ENCODE assay signal across 8 cellular contexts in genomic region chr4:56910172-56910967, GRCh38. TPM values are rescaled to one million over a fixed set of nuclear protein-coding genes. Genes with fewer than 3 reads are reported as not detected.
DNase-seq lines count a peak whose midpoint lies in the region; ATAC-seq and TF ChIP-seq lines count a peak whose summit lies in the region.

No MANE protein-coding gene starts in this region.

- no peak overlapping the region for H3K27ac ChIP-seq in PC-3 (ENCODE audit: low read length)
- H3K27ac ChIP-seq in prostate gland: peak overlapping the region; percentile 96 to 97

- no peak for TF ChIP-seq POLR2A in prostate gland (IDR thresholded peaks at IDR 0.05)

- H3K4me3 ChIP-seq in GM08714 (ENCODE audit: low read length) (peak overlapping the region; percentile 52), PC-3 (ENCODE audit: low read length) (peak overlapping the region; percentile 89), prostate gland (no peak overlapping the region)

- 0 out of 2 replicates have a peak, but pooled peaks cover 5% of the 10 kb centered on the region for H4K20me1 ChIP-seq in PC-3 (ENCODE audit: low read length)

- ATAC-seq in PC-3: no peak
- ATAC-seq in GM19452 (IDR thresholded peaks at IDR 0.05; ENCODE audit: unreplicated experiment): no peak

- peaks cover 63% of the 10 kb centered on the region for H3K79me2 ChIP-seq in PC-3 (ENCODE audit: low read length)

- no peaks in the 10 kb centered on the region for H3F3A ChIP-seq in PC-3 (ENCODE audit: low read length, unreplicated experiment)

- H3K27ac Mint-ChIP-seq in endothelial cell (ENCODE audit: unreplicated experiment): peak overlapping the region; percentile 89

- peaks cover 14% of the 10 kb centered on the region for H3K27me3 Mint-ChIP-seq in endothelial cell (ENCODE audit: unreplicated experiment)

- H3K9ac ChIP-seq in PC-3 (ENCODE audit: low read length): peak overlapping the region; percentile 76; the same call in 1 of the 2 replicates

- H3K9me3 ChIP-seq in PC-3 (ENCODE audit: low read length) (no peaks in the 10 kb centered on the region), prostate gland (no peaks in the 10 kb centered on the region)

- POLR2A ChIA-PET in PC-3 (lab: Charles Lee; ENCODE audit: unreplicated experiment): no interaction called here

- H3K36me3 Mint-ChIP-seq in endothelial cell (ENCODE audit: low read depth, unreplicated experiment): peaks cover 11% of the 10 kb centered on the region

- H3K4me1 ChIP-seq in PC-3 (ENCODE audit: insufficient read depth, low read length) (peaks cover 20% of the 10 kb centered on the region), prostate gland (replicated peaks) (peaks cover 6% of the 10 kb centered on the region)

- no peaks in the 10 kb centered on the region for H3K27me3 ChIP-seq in PC-3 (ENCODE audit: low read length)
- H3K27me3 ChIP-seq in prostate gland (replicated peaks; ENCODE audit: insufficient read depth): no peaks in the 10 kb centered on the region

- peaks cover 40% of the 10 kb centered on the region for H3K4me1 Mint-ChIP-seq in endothelial cell (ENCODE audit: unreplicated experiment)

- 44% methylated on average over 6 of the region's 6 CpGs for WGBS in prostate gland

- CTCF ChIA-PET in PC-3 (lab: Charles Lee): no interaction called here

- TF ChIP-seq CTCF in PC-3 (conservative IDR thresholded peaks at IDR 0.05; ENCODE audit: low read depth, low read length) (no peak), endothelial cell (IDR thresholded peaks at IDR 0.05; ENCODE audit: unreplicated experiment) (no peak), prostate gland (IDR thresholded peaks at IDR 0.05) (no peak), GM10266 (IDR thresholded peaks at IDR 0.05; ENCODE audit: control insufficient read depth, insufficient read depth, low read depth, missing control alignments) (no peak)

- intact Hi-C loops in PC-3 (cut with micrococcal nuclease): loop anchor here (2.0 kb wide), 1 partner anchor 26 kb away; no protein-coding TSS in a partner anchor
- intact Hi-C loops in prostate gland (cut with DNase I): no loop called here

- no peaks in the 10 kb centered on the region for H3K9me2 ChIP-seq in PC-3 (replicated peaks; ENCODE audit: low read length)

- peak overlapping the region; percentile 99 for H3K4me3 Mint-ChIP-seq in endothelial cell (ENCODE audit: unreplicated experiment)

- H3K4me2 ChIP-seq in PC-3 (ENCODE audit: low read length): peak overlapping the region; percentile 89

- BruUV-seq in PC-3 (replicated peaks; lab: Mats Ljungman, UMichigan): no TSS peak

- peak; percentile 37 for DNase-seq in PC-3
- DNase-seq in endothelial cell (ENCODE audit: low spot score): no peak
- DNase-seq in prostate gland (ENCODE audit: low spot score): no peak
- DNase-seq in mucosa of gallbladder (ENCODE audit: low spot score): no peak
- no peak for DNase-seq in activated effector memory CD4-positive, alpha-beta T cell treated with anti-CD3 and anti-CD28 coated beads, Interleukin-2, amount 50 U/mL, for 16 hours
- DNase-seq in GM10266 (ENCODE audit: extremely low spot score): no peak

- H3K9me3 Mint-ChIP-seq in endothelial cell (ENCODE audit: unreplicated experiment): no peaks in the 10 kb centered on the region

- peak overlapping the region; percentile 96; the same call in 1 of the 2 replicates for H2AFZ ChIP-seq in PC-3 (ENCODE audit: low read length)

- H3K36me3 ChIP-seq in PC-3 (ENCODE audit: low read depth, low read length) (0 out of 2 replicates have a peak, but pooled peaks cover 3% of the 10 kb centered on the region), prostate gland (no peaks in the 10 kb centered on the region)

RNA-seq across cellular contexts. Expression of gene REST, which starts 2.7 kb away (rescaled TPM):
- total RNA-seq in PC-3 (2014; rRNA removed) (21.7 and 22.4 TPM in 2 replicates), endothelial cell (ENCODE audit: unreplicated experiment) (70.4 TPM), prostate gland (10 to 100 TPM; 38.0 to 50.8 TPM), mucosa of gallbladder (48.3 TPM)

Comparison
In these comparisons a context has a peak if more than half of its experiments do, and no peak if none do; other contexts are left out.
1. H3K4me3 ChIP-seq: peak in GM08714 (single experiment) and PC-3 (single experiment); none in prostate gland (0 of 2).